18 cellular contexts compared by ENCODE assay signal in the genomic region with DNA sequence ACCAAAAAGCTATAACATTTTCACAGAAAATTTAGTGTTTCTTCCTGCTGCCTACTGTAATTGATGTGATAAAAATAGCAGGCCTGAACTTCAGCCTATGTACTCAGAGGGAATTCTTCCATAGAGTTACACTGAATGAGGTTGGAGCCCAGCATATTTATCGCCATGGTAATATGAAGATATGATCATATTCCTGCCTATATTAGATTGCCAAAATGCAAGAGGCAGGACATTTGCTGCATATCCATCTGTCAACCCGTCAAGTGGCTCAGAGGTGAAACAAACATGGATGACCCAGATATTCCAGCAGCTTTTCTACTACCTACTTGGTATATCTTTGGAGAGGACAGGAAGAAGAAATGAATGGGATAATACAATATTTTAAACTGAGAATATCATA.
"Had no signal": no experiment of that assay in that cellular context is flagged by ENCODE, and none has a peak within 500 bp of the region (broad histone marks: within the 10 kb centered on the region; RNA-seq: fewer than 3 reads in every experiment).

No MANE protein-coding gene starts in this region.

- H3K4me3 Mint-ChIP-seq: endodermal cell, naive B cell, nephron progenitor cell had no signal

- H3K36me3 Mint-ChIP-seq: naive B cell had no signal

- DNase-seq: effector CD4-positive, alpha-beta T cell; endodermal cell; foreskin melanocyte; heart right ventricle; hypothalamus; left lung; mesenchymal stem cell; midbrain; naive B cell; nephron progenitor cell; psoas muscle; retina; sigmoid colon; stimulated activated CD4-positive, alpha-beta T cell treated with anti-CD3 and anti-CD28 coated beads, Interleukin-12 subunit alpha, Interleukin-12 subunit beta, amount 100 ng/mL, for 4 hours; stimulated activated naive CD4-positive, alpha-beta T cell; stomach; substantia nigra; transverse colon had no signal

- H3K9me3 Mint-ChIP-seq: endodermal cell, nephron progenitor cell had no signal

- H3K27ac Mint-ChIP-seq: endodermal cell, naive B cell, nephron progenitor cell had no signal

- H3K27me3 Mint-ChIP-seq: naive B cell had no signal

- H3K4me1 Mint-ChIP-seq: endodermal cell, naive B cell, nephron progenitor cell had no signal

- ATAC-seq: left lung, psoas muscle had no signal
